Comparison of ENCODE assay signal across 19 cellular contexts in genomic region chr5:12623408-12623807, GRCh38.
DNase-seq lines count a peak whose midpoint lies in the region; TF ChIP-seq lines count a peak whose summit lies in the region.
"Had no signal": no experiment of that assay in that cellular context is flagged by ENCODE, and none has a peak within 500 bp of the region (broad histone marks: within the 10 kb centered on the region; RNA-seq: fewer than 3 reads in every experiment).

No MANE protein-coding gene starts in this region.

- intact Hi-C loops in activated naive CD4-positive, alpha-beta T cell treated with anti-CD3 and anti-CD28 coated beads for 36 hours (cut with micrococcal nuclease): no loop called here

- H3K9ac ChIP-seq in mesendoderm (ENCODE audit: low read length): no peak overlapping the region

- no peaks in the 10 kb centered on the region for H3K27me3 Mint-ChIP-seq in activated naive CD4-positive, alpha-beta T cell treated with anti-CD3 and anti-CD28 coated beads for 36 hours (ENCODE audit: low read depth)

- no peak overlapping the region for H3K27ac ChIP-seq in mesendoderm (ENCODE audit: low read depth, low read length)

- H3K79me1 ChIP-seq in mesendoderm (ENCODE audit: low read length): no peaks in the 10 kb centered on the region

- H3K79me2 ChIP-seq in mesendoderm (ENCODE audit: control insufficient read depth, insufficient read depth, low read length): no peaks in the 10 kb centered on the region

- H3K4me1 Mint-ChIP-seq in activated naive CD4-positive, alpha-beta T cell treated with anti-CD3 and anti-CD28 coated beads for 36 hours (ENCODE audit: low read depth): no peaks in the 10 kb centered on the region

- H4K8ac ChIP-seq in mesendoderm (ENCODE audit: low read depth, low read length): no peak overlapping the region

- no peak overlapping the region for H3K56ac ChIP-seq in mesendoderm (ENCODE audit: low read length)

- H3K9me3 Mint-ChIP-seq in activated naive CD4-positive, alpha-beta T cell treated with anti-CD3 and anti-CD28 coated beads for 36 hours: peaks cover 5% of the 10 kb centered on the region

- no peaks in the 10 kb centered on the region for H3K36me3 Mint-ChIP-seq in activated naive CD4-positive, alpha-beta T cell treated with anti-CD3 and anti-CD28 coated beads for 36 hours (ENCODE audit: low read depth)

- no peak overlapping the region for H2BK120ac ChIP-seq in mesendoderm (ENCODE audit: low read depth, low read length)

- TF ChIP-seq CTCF in fibroblast of villous mesenchyme (IDR thresholded peaks at IDR 0.05; ENCODE audit: insufficient read depth, low read depth, low read length): no peak

- no CpG with 5 or more reads among the region's 1 CpG for WGBS in mesendoderm (ENCODE audit: extremely low coverage, insufficient coverage, low lambda C conversion rate)

- no peak overlapping the region for H2AK5ac ChIP-seq in mesendoderm (ENCODE audit: low read length)

- no peak overlapping the region for H3K18ac ChIP-seq in mesendoderm (ENCODE audit: low read length)

- no peak overlapping the region for H4K5ac ChIP-seq in mesendoderm (ENCODE audit: low read length)

- H3K4me2 ChIP-seq in mesendoderm (ENCODE audit: low read length): no peak overlapping the region

- H2BK5ac ChIP-seq in mesendoderm (ENCODE audit: low read length): no peak overlapping the region

- no peaks in the 10 kb centered on the region for H3K4me1 ChIP-seq in mesendoderm (ENCODE audit: control insufficient read depth, low read depth, low read length)

- no peak overlapping the region for H3K4ac ChIP-seq in mesendoderm (ENCODE audit: low read depth, low read length)

- H3K4me3 ChIP-seq in H7 (ENCODE audit: insufficient read depth, low read depth, low read length): no peak overlapping the region
- H3K4me3 ChIP-seq in fibroblast of villous mesenchyme (ENCODE audit: low read depth, low read length): no peak overlapping the region
- no peak overlapping the region for H3K4me3 ChIP-seq in mesendoderm (ENCODE audit: low read length)
- H3K4me3 ChIP-seq: MG63 had no signal

- no peak overlapping the region for H3K4me3 Mint-ChIP-seq in activated naive CD4-positive, alpha-beta T cell treated with anti-CD3 and anti-CD28 coated beads for 36 hours

- no peak overlapping the region for H3K27ac Mint-ChIP-seq in activated naive CD4-positive, alpha-beta T cell treated with anti-CD3 and anti-CD28 coated beads for 36 hours

- no peaks in the 10 kb centered on the region for H3K27me3 ChIP-seq in H7 (ENCODE audit: control insufficient read depth, insufficient read depth, low read length)
- H3K27me3 ChIP-seq in mesendoderm (ENCODE audit: insufficient read depth, low read length, poor library complexity): no peaks in the 10 kb centered on the region
- H3K27me3 ChIP-seq: MG63 had no signal

- H3K23ac ChIP-seq in mesendoderm (ENCODE audit: low read length): no peak overlapping the region

- no peak overlapping the region for H2BK15ac ChIP-seq in mesendoderm (replicated peaks; ENCODE audit: low read depth)

- DNase-seq in H7 (peak; percentile 2), NCI-H69 (lab: John Stamatoyannopoulos, UW) (peak; percentile 20), fibroblast of villous mesenchyme (ENCODE audit: low read depth) (peak; percentile 30), mesendoderm (peak; percentile 4), NAMALWA (ENCODE audit: low spot score) (no peak), middle frontal gyrus (ENCODE audit: extremely low spot score, low spot score) (no peak)
- no peak for DNase-seq in activated naive CD4-positive, alpha-beta T cell treated with anti-CD3 and anti-CD28 coated beads for 36 hours
- DNase-seq: C1 segment of cervical spinal cord; DMS 273 treated with DMSO at 0.1 percent for 48 hours; GF-D8; Karpas-422; MG63; NCI-H1092 treated with DMSO at 0.1 percent for 48 hours; NCI-H1694 treated with DMSO at 0.1 percent for 48 hours; NCI-H2107; NCI-H226; NCI-H526; NK-92 treated with Interleukin-12 subunit alpha and Interleukin-12 subunit beta, amount 100 ng/mL, for 24 hours; SHP77 treated with DMSO at 0.1 percent for 48 hours had no signal

- no peaks in the 10 kb centered on the region for H3K36me3 ChIP-seq in H7 (replicated peaks; ENCODE audit: control insufficient read depth, insufficient read depth, low read length)
- no peaks in the 10 kb centered on the region for H3K36me3 ChIP-seq in mesendoderm (ENCODE audit: control insufficient read depth, insufficient read depth, low read length)
- H3K36me3 ChIP-seq: MG63 had no signal

- CTCF ChIA-PET in activated naive CD4-positive, alpha-beta T cell treated with anti-CD3 and anti-CD28 coated beads for 36 hours (lab: Charles Lee): no interaction called here

Comparison
In these comparisons a context has a peak if more than half of its experiments do, and no peak if none do; other contexts are left out.
1. DNase-seq: peak in H7 (single experiment), NCI-H69 (single experiment), fibroblast of villous mesenchyme (single experiment) and mesendoderm (single experiment); none in activated naive CD4-positive, alpha-beta T cell treated with anti-CD3 and anti-CD28 coated beads for 36 hours (single experiment), NAMALWA (single experiment) and middle frontal gyrus (single experiment).